In the genomic region with DNA sequence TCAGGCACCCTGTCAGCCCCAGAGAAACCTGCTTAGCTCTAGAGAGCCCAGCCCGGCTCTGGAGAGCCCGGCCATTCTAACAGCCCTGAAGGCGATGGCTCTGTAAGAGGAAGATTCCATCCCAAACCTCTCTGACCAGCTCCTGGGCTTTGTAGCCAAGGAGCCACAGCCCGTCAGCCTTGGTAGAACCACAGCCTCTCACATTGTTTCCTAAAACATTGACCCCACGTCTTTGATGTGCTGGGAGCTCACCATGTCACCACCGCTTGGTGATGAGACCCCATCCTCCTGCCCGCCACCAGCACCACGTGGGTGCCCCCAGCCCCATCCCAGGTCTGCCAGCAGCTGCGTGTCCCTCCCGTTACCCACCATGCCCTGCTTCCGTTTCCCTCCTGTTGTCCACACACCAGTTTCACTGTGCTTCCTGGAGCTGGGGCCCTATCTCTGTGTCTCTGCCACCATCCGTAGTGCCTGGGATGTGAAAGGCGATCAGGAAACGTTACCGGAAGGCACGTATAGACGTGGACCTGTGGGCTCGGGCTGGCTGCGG, we compare ENCODE assay signal across 12 cellular contexts.
A peak's percentile ranks its signal among the peaks of the same experiment; 100 is the strongest.
DNase-seq lines count a peak whose midpoint lies in the region; ATAC-seq, FAIRE-seq and TF ChIP-seq lines count a peak whose summit lies in the region.
"Had no signal": no experiment of that assay in that cellular context is flagged by ENCODE, and none has a peak within 500 bp of the region (broad histone marks: within the 10 kb centered on the region; RNA-seq: fewer than 3 reads in every experiment).

No MANE protein-coding gene starts in this region.

- no peak for TF ChIP-seq RAD21 in GM12878 (IDR thresholded peaks at IDR 0.05; ENCODE audit: insufficient read depth, low read depth, low read length)

- H3K4me3 Mint-ChIP-seq in CD14-positive monocyte = no peak overlapping the region
- peak overlapping the region in 5 of 10 donors; percentile 14 to 69 (median 28) for H3K4me3 Mint-ChIP-seq in naive thymus-derived CD4-positive, alpha-beta T cell

- H3K4me1 Mint-ChIP-seq in CD14-positive monocyte = peaks cover 19% of the 10 kb centered on the region
- H3K4me1 Mint-ChIP-seq in naive thymus-derived CD4-positive, alpha-beta T cell = peaks cover 21 to 33% (median 27%) of the 10 kb centered on the region in 7 donors

- peaks cover 24% of the 10 kb centered on the region for H3K4me1 ChIP-seq in GM12878 (ENCODE audit: control insufficient read depth, insufficient read depth, low read length)
- peaks cover 0 to 17% of the 10 kb centered on the region in 2 donors for H3K4me1 ChIP-seq in naive thymus-derived CD4-positive, alpha-beta T cell (ENCODE audit: control insufficient read depth in 2 of 2, insufficient read depth in 2 of 2, low read length in 2 of 2)

- H3K79me2 ChIP-seq in GM12878 (ENCODE audit: control insufficient read depth, insufficient read depth, low read length) = no peaks in the 10 kb centered on the region

- H3K36me3 Mint-ChIP-seq in CD14-positive monocyte = peaks cover 78 to 87% of the 10 kb centered on the region in 2 donors
- H3K36me3 Mint-ChIP-seq in naive thymus-derived CD4-positive, alpha-beta T cell = peaks cover 15 to 54% (median 43%) of the 10 kb centered on the region in 5 donors

- peak overlapping the region in 1 of 7 donors; percentile 3 for H3K27ac Mint-ChIP-seq in CD14-positive monocyte
- H3K27ac Mint-ChIP-seq in naive thymus-derived CD4-positive, alpha-beta T cell = peak overlapping the region; percentile 12 to 77 (median 63)

- H3K27me3 ChIP-seq in GM12878 (replicated peaks in 1 of 2; ENCODE audit: control insufficient read depth in 2 of 2, insufficient read depth in 2 of 2, low read length in 1 of 2) = no peaks in the 10 kb centered on the region
- no peaks in the 10 kb centered on the region for H3K27me3 ChIP-seq in naive thymus-derived CD4-positive, alpha-beta T cell (ENCODE audit: control insufficient read depth in 2 of 2, insufficient read depth in 2 of 2, low read length in 2 of 2)
- H3K27me3 ChIP-seq: right atrium auricular region, testis had no signal

- no peak overlapping the region for H3K4me3 ChIP-seq in GM12878
- no peak overlapping the region for H3K4me3 ChIP-seq in naive thymus-derived CD4-positive, alpha-beta T cell (ENCODE audit: low read length)
- H3K4me3 ChIP-seq: right atrium auricular region, SK-N-MC, testis had no signal

- ATAC-seq in GM18498 (IDR thresholded peaks at IDR 0.05; ENCODE audit: unreplicated experiment) (peak; percentile 2), GM12878 (no peak)
- ATAC-seq in naive thymus-derived CD4-positive, alpha-beta T cell = no peak

- no TSS peak for BruUV-seq in GM12878 (replicated peaks; lab: Mats Ljungman, UMichigan)

- no peak overlapping the region for H3K9ac ChIP-seq in GM12878 (ENCODE audit: control insufficient read depth, insufficient read depth, low read length)
- H3K9ac ChIP-seq: GM23248 had no signal

- no peaks in the 10 kb centered on the region for H3K9me3 ChIP-seq in GM12878 (replicated peaks; ENCODE audit: control insufficient read depth, insufficient read depth, low read length)
- H3K9me3 ChIP-seq in naive thymus-derived CD4-positive, alpha-beta T cell (ENCODE audit: control insufficient read depth in 2 of 3, low read length in 3 of 3) = peaks cover 0 to 16% (median 3%) of the 10 kb centered on the region in 3 experiments
- H3K9me3 ChIP-seq: right atrium auricular region, testis had no signal

- POLR2A ChIA-PET in GM12878 (lab: Charles Lee) = interaction anchor here (0.6 kb wide), 1 partner anchor 198 kb away, joined by 6 read pairs; no protein-coding TSS in a partner anchor
- POLR2A ChIA-PET in naive thymus-derived CD4-positive, alpha-beta T cell (lab: Charles Lee) = no interaction called here

- CTCF ChIA-PET in GM12878 (lab: Yijun Ruan, JAX) = interaction anchor here (0.6 to 2.6 kb wide), 21 partner anchors 12 to 269 kb away, joined by 3 to 73 read pairs (median 5); no protein-coding TSS in a partner anchor
- CTCF ChIA-PET in naive thymus-derived CD4-positive, alpha-beta T cell (lab: Charles Lee) = no interaction called here

- H4K20me1 ChIP-seq in GM12878 (ENCODE audit: control insufficient read depth, insufficient read depth) = no peaks in the 10 kb centered on the region

- RAD21 ChIA-PET in GM12878 (lab: Charles Lee; ENCODE audit: unreplicated experiment) = interaction anchor here (0.8 to 2.3 kb wide), 11 partner anchors 15 to 260 kb away, joined by 3 to 37 read pairs (median 5); no protein-coding TSS in a partner anchor

- FAIRE-seq in GM12878 (lab: Jason Lieb, UNC) = no peak

- DNase-seq in CD14-positive monocyte (ENCODE audit: low spot score) (no peak), GM12878 (ENCODE audit: low read depth, low spot score) (no peak), dermis blood vessel endothelial cell (no peak), NCI-H2107 (lab: John Stamatoyannopoulos, UW) (no peak)
- DNase-seq in naive thymus-derived CD4-positive, alpha-beta T cell = no peak
- DNase-seq in activated CD4-positive, alpha-beta T cell treated with anti-CD3 and anti-CD28 coated beads, Interleukin-2, amount 50 U/mL, for 4 hours = no peak
- DNase-seq: NCI-H1436 treated with DMSO at 0.1 percent for 48 hours had no signal

- H3K27me3 Mint-ChIP-seq in CD14-positive monocyte (ENCODE audit: low read depth in 3 of 3) = peaks cover 13 to 24% (median 19%) of the 10 kb centered on the region in 3 donors
- H3K27me3 Mint-ChIP-seq in naive thymus-derived CD4-positive, alpha-beta T cell = peaks cover 0 to 4% (median 0%) of the 10 kb centered on the region in 5 donors

- peaks cover 0 to 3% (median 0%) of the 10 kb centered on the region in 7 donors for H3K9me3 Mint-ChIP-seq in CD14-positive monocyte
- peaks cover 0 to 29% (median 15%) of the 10 kb centered on the region in 11 donors for H3K9me3 Mint-ChIP-seq in naive thymus-derived CD4-positive, alpha-beta T cell

- TF ChIP-seq EP300 in GM12878 (IDR thresholded peaks at IDR 0.05; ENCODE audit: borderline replicate concordance in 1 of 2, control insufficient read depth in 1 of 2, low read depth in 2 of 2, low read length in 2 of 2) = no peak

- no peak for TF ChIP-seq POLR2A in GM12878 (IDR thresholded peaks at IDR 0.05; ENCODE audit: low read depth, low read length)

- intact Hi-C loops in CD14-positive monocyte (cut with micrococcal nuclease) = loop anchor here (2.0 to 5.0 kb wide), 2 partner anchors 233 to 234 kb away; no protein-coding TSS in a partner anchor
- intact Hi-C loops in GM12878 (cut with micrococcal nuclease; ENCODE audit: unreplicated experiment) = loop anchor here (1.0 to 5.0 kb wide), 5 partner anchors 72 to 258 kb away; no protein-coding TSS in a partner anchor
- intact Hi-C loops in naive thymus-derived CD4-positive, alpha-beta T cell (cut with micrococcal nuclease) = loop anchor here in 1 of 2 donors (1.0 to 5.0 kb wide), 2 partner anchors 183 to 235 kb away; partner anchors contain the start of gene ATP11A

- SMC1A ChIA-PET in GM12878 (lab: Charles Lee; ENCODE audit: uncharacterized antibody, unreplicated experiment) = interaction anchor here (0.7 to 2.6 kb wide), 11 partner anchors 19 to 269 kb away, joined by 3 to 35 read pairs (median 3); no protein-coding TSS in a partner anchor

- TF ChIP-seq CTCF in CD14-positive monocyte (IDR thresholded peaks at IDR 0.05) (peak; percentile 66), GM12878 (IDR thresholded peaks at IDR 0.05 in 2 of 3, conservative IDR thresholded peaks at IDR 0.05 in 1 of 3; ENCODE audit: control insufficient read depth in 2 of 3, extremely low read depth in 1 of 3, insufficient read depth in 1 of 3, low read depth in 3 of 3, low read length in 3 of 3) (no peak)

- H2AFZ ChIP-seq in GM12878 (ENCODE audit: control insufficient read depth, low read depth, low read length) = no peak overlapping the region

- H3K4me2 ChIP-seq in GM12878 (ENCODE audit: control insufficient read depth, insufficient read depth) = no peak overlapping the region

- no peak overlapping the region for H3K27ac ChIP-seq in GM12878 (ENCODE audit: control insufficient read depth, insufficient read depth)
- H3K27ac ChIP-seq in naive thymus-derived CD4-positive, alpha-beta T cell (ENCODE audit: low read depth, low read length) = no peak overlapping the region
- H3K27ac ChIP-seq: GM23248, SK-N-MC, testis had no signal

- in situ Hi-C loops in GM12878 (cut with MboI) = loop anchor here (5.0 to 25.0 kb wide), 3 partner anchors 183 to 1413 kb away; partner anchors contain the start of gene ATP11A

- peaks cover 3 to 5% of the 10 kb centered on the region in 2 experiments; a peak in 3 of 4 replicates for H3K36me3 ChIP-seq in GM12878 (ENCODE audit: control insufficient read depth in 2 of 2, insufficient read depth in 2 of 2, low read length in 1 of 2)
- peaks cover 0 to 34% (median 0%) of the 10 kb centered on the region in 3 experiments for H3K36me3 ChIP-seq in naive thymus-derived CD4-positive, alpha-beta T cell (ENCODE audit: control insufficient read depth in 2 of 3, insufficient read depth in 3 of 3, low read length in 3 of 3)

- 61% methylated on average over 19 of the region's 19 CpGs for WGBS in GM12878 (ENCODE audit: insufficient coverage, insufficient replicate concordance, low lambda C conversion rate, missing lambda C conversion rate)

TF ChIP-seq in GM12878, 131 proteins besides CTCF, POLR2A, EP300 and RAD21:
- TF ChIP-seq BCL11A (IDR thresholded peaks at IDR 0.05; ENCODE audit: low read depth, low read length) (no peak), WRNIP1 (IDR thresholded peaks at IDR 0.05; ENCODE audit: borderline replicate concordance, low read depth, low read length) (no peak), NBN (IDR thresholded peaks at IDR 0.05) (no peak), CREB1 (IDR thresholded peaks at IDR 0.05; ENCODE audit: low read depth) (0 out of 2 replicates have a peak, but pooled peaks have one; percentile 5), MEF2B (IDR thresholded peaks at IDR 0.05; ENCODE audit: partially characterized antibody, poor library complexity, severe bottlenecking) (no peak)
